Comparison of ENCODE assay signal across 14 cellular contexts in the genomic region with DNA sequence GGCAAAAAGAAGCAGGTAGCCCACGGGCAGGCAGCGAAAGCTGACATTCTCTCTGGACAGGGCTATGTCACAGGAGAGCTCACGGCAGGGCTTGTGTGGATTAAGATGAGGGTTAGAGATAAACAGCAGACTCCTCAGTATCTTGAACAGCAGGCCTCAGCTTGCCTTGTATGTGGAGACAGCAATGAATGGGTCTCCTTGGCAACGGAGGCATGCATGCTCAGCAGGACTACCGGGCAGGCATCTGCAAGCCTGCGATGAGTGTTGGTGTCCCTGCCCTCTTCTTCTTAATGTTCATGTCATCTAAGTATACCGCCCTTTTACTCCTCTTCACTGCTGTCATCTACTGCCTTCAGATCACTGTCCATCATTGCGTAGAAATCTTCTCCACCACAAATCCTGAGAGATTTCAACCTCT.
A peak's percentile ranks its signal among the peaks of the same experiment; 100 is the strongest.
DNase-seq lines count a peak whose midpoint lies in the region; ATAC-seq and TF ChIP-seq lines count a peak whose summit lies in the region.
"Had no signal": no experiment of that assay in that cellular context is flagged by ENCODE, and none has a peak within 500 bp of the region (broad histone marks: within the 10 kb centered on the region; RNA-seq: fewer than 3 reads in every experiment).

No MANE protein-coding gene starts in this region.

- H4K20me1 ChIP-seq in PC-3 (ENCODE audit: low read length) = no peaks in the 10 kb centered on the region

- TF ChIP-seq CTCF in PC-3 (conservative IDR thresholded peaks at IDR 0.05; ENCODE audit: low read depth, low read length) (no peak), psoas muscle (IDR thresholded peaks at IDR 0.05) (no peak)

- no peak overlapping the region for H3K4me2 ChIP-seq in PC-3 (ENCODE audit: low read length)

- H3K36me3 ChIP-seq in PC-3 (ENCODE audit: low read depth, low read length) (no peaks in the 10 kb centered on the region), psoas muscle (ENCODE audit: insufficient read depth in 1 of 2, low read depth in 1 of 2) (no peaks in the 10 kb centered on the region)
- H3K36me3 ChIP-seq: Peyer's patch had no signal

- H3K27ac Mint-ChIP-seq in stimulated activated effector memory CD8-positive, alpha-beta T cell treated with anti-CD3 and anti-CD28 coated beads, Interleukin-12 subunit alpha, Interleukin-12 subunit beta, amount 100 ng/mL, for 72 hours = no peak overlapping the region
- H3K27ac Mint-ChIP-seq: activated naive CD8-positive, alpha-beta T cell treated with anti-CD3 and anti-CD28 coated beads for 36 hours had no signal

- no peak overlapping the region for H3K4me3 Mint-ChIP-seq in stimulated activated effector memory CD8-positive, alpha-beta T cell treated with anti-CD3 and anti-CD28 coated beads, Interleukin-12 subunit alpha, Interleukin-12 subunit beta, amount 100 ng/mL, for 72 hours
- H3K4me3 Mint-ChIP-seq: activated naive CD8-positive, alpha-beta T cell treated with anti-CD3 and anti-CD28 coated beads for 36 hours had no signal

- peak; percentile 13 for DNase-seq in NCI-H2227 (lab: John Stamatoyannopoulos, UW; ENCODE audit: unreplicated experiment)
- DNase-seq in NCI-H2227 treated with DMSO at 0.1 percent for 48 hours (lab: John Stamatoyannopoulos, UW) = no peak
- DNase-seq in RPMI7951 (ENCODE audit: low read depth) = peak; percentile 5
- DNase-seq in stimulated activated effector memory CD8-positive, alpha-beta T cell treated with anti-CD3 and anti-CD28 coated beads, Interleukin-12 subunit alpha, Interleukin-12 subunit beta, amount 100 ng/mL, for 72 hours (ENCODE audit: low spot score in 2 of 2) = no peak
- DNase-seq in PC-3 = no peak
- DNase-seq in psoas muscle = no peak
- DNase-seq: activated naive CD8-positive, alpha-beta T cell treated with anti-CD3 and anti-CD28 coated beads for 36 hours; Karpas-422; Peyer's patch; stimulated activated CD8-positive, alpha-beta memory T cell treated with anti-CD3 and anti-CD28 coated beads, Interleukin-4, amount 100 ng/mL, for 48 hours had no signal

- H3K4me1 ChIP-seq in PC-3 (ENCODE audit: insufficient read depth, low read length) (peaks cover 20% of the 10 kb centered on the region), psoas muscle (no peaks in the 10 kb centered on the region)
- H3K4me1 ChIP-seq: Peyer's patch had no signal

- H3K27me3 ChIP-seq in PC-3 (ENCODE audit: low read length) (no peaks in the 10 kb centered on the region), psoas muscle (ENCODE audit: insufficient read depth in 3 of 3, low read length in 2 of 3) (no peaks in the 10 kb centered on the region)
- H3K27me3 ChIP-seq: Peyer's patch had no signal

- intact Hi-C loops in PC-3 (cut with micrococcal nuclease) = loop anchor here (5.0 to 10.0 kb wide), 3 partner anchors 144 to 337 kb away; no protein-coding TSS in a partner anchor
- intact Hi-C loops in psoas muscle (cut with DNase I) = no loop called here

- H3K4me1 Mint-ChIP-seq in stimulated activated effector memory CD8-positive, alpha-beta T cell treated with anti-CD3 and anti-CD28 coated beads, Interleukin-12 subunit alpha, Interleukin-12 subunit beta, amount 100 ng/mL, for 72 hours = peaks cover 6% of the 10 kb centered on the region

- H3K27ac ChIP-seq in PC-3 (ENCODE audit: low read length) (no peak overlapping the region), psoas muscle (no peak overlapping the region)
- H3K27ac ChIP-seq: A549, Peyer's patch had no signal

- no peak overlapping the region for H3K9ac ChIP-seq in PC-3 (ENCODE audit: low read length)

- no peaks in the 10 kb centered on the region for H3K9me3 ChIP-seq in PC-3 (ENCODE audit: low read length)
- no peaks in the 10 kb centered on the region for H3K9me3 ChIP-seq in psoas muscle
- H3K9me3 ChIP-seq: A549, Peyer's patch had no signal

- WGBS in psoas muscle, 3 donors = 84 to 91% (median 88%) methylated on average over 8 of the region's 8 CpGs

- no peak overlapping the region for H2AFZ ChIP-seq in PC-3 (ENCODE audit: low read length)

- no peaks in the 10 kb centered on the region for H3K9me2 ChIP-seq in PC-3 (replicated peaks; ENCODE audit: low read length)

- no peaks in the 10 kb centered on the region for H3F3A ChIP-seq in PC-3 (ENCODE audit: low read length, unreplicated experiment)

- no peaks in the 10 kb centered on the region for H3K36me3 Mint-ChIP-seq in stimulated activated effector memory CD8-positive, alpha-beta T cell treated with anti-CD3 and anti-CD28 coated beads, Interleukin-12 subunit alpha, Interleukin-12 subunit beta, amount 100 ng/mL, for 72 hours
- H3K36me3 Mint-ChIP-seq: activated naive CD8-positive, alpha-beta T cell treated with anti-CD3 and anti-CD28 coated beads for 36 hours had no signal

- POLR2A ChIA-PET in PC-3 (lab: Charles Lee; ENCODE audit: unreplicated experiment) = interaction anchor here (1.4 kb wide), 1 partner anchor 82 kb away, joined by 4 read pairs; no protein-coding TSS in a partner anchor

- no peaks in the 10 kb centered on the region for H3K9me3 Mint-ChIP-seq in stimulated activated effector memory CD8-positive, alpha-beta T cell treated with anti-CD3 and anti-CD28 coated beads, Interleukin-12 subunit alpha, Interleukin-12 subunit beta, amount 100 ng/mL, for 72 hours
- H3K9me3 Mint-ChIP-seq: activated naive CD8-positive, alpha-beta T cell treated with anti-CD3 and anti-CD28 coated beads for 36 hours had no signal

- no peaks in the 10 kb centered on the region for H3K79me2 ChIP-seq in PC-3 (ENCODE audit: low read length)

- ATAC-seq in esophagus mucosa = peak; percentile 97
- ATAC-seq in stimulated activated effector memory CD8-positive, alpha-beta T cell treated with anti-CD3 and anti-CD28 coated beads, Interleukin-12 subunit alpha, Interleukin-12 subunit beta, amount 100 ng/mL, for 72 hours = peak; percentile 34
- no peak for ATAC-seq in PC-3
- no peak for ATAC-seq in psoas muscle
- ATAC-seq in HG03097 (IDR thresholded peaks at IDR 0.05; ENCODE audit: low FRiP score, unreplicated experiment) = no peak

- CTCF ChIA-PET in PC-3 (lab: Charles Lee) = no interaction called here

- BruUV-seq in PC-3 (replicated peaks; lab: Mats Ljungman, UMichigan) = no TSS peak

- H3K4me3 ChIP-seq in PC-3 (ENCODE audit: low read length) (no peak overlapping the region), psoas muscle (no peak overlapping the region)
- H3K4me3 ChIP-seq: A549, lung, Peyer's patch had no signal

Comparison
In these comparisons a context has a peak if more than half of its experiments do, and no peak if none do; other contexts are left out.
1. DNase-seq: peak in NCI-H2227 (single experiment) and RPMI7951 (single experiment); none in NCI-H2227 treated with DMSO at 0.1 percent for 48 hours (single experiment), stimulated activated effector memory CD8-positive, alpha-beta T cell treated with anti-CD3 and anti-CD28 coated beads, Interleukin-12 subunit alpha, Interleukin-12 subunit beta, amount 100 ng/mL, for 72 hours (0 of 2), PC-3 (single experiment) and psoas muscle (0 of 2).
2. ATAC-seq: peak in esophagus mucosa (single experiment) and stimulated activated effector memory CD8-positive, alpha-beta T cell treated with anti-CD3 and anti-CD28 coated beads, Interleukin-12 subunit alpha, Interleukin-12 subunit beta, amount 100 ng/mL, for 72 hours (single experiment); none in PC-3 (single experiment), psoas muscle (0 of 4) and HG03097 (single experiment).